Comparison of ENCODE assay signal across 8 cellular contexts in the genomic region with DNA sequence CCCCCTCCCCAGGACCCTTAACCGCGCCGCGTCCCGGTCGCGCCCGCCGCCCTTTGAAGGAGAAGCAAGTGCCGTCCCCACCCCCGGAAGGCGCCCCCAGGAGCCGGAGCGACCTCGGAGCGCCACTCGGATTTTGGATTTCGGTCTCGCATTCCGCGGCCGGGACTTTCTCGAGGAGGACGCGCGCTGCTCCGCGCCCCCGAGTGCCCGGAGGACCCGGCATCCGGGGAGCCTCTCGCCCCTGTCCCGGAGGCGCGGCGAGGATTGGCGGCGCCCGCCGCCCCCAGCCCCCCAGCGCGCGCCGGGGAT. TPM values are rescaled to one million over a fixed set of nuclear protein-coding genes. Genes with fewer than 3 reads are reported as not detected.
DNase-seq lines count a peak whose midpoint lies in the region; ATAC-seq and TF ChIP-seq lines count a peak whose summit lies in the region.

No MANE protein-coding gene starts in this region.

- ATAC-seq in heart left ventricle (no peak), Right ventricle myocardium superior (ENCODE audit: poor library complexity) (no peak), body of pancreas (no peak), memory B cell (ENCODE audit: low read depth) (no peak), upper lobe of right lung (no peak), GM18907 (IDR thresholded peaks at IDR 0.05; ENCODE audit: unreplicated experiment) (no peak), GM19035 (IDR thresholded peaks at IDR 0.05; ENCODE audit: unreplicated experiment) (no peak)

- H3K9me3 ChIP-seq in heart left ventricle: no peaks in the 10 kb centered on the region
- H3K9me3 ChIP-seq in body of pancreas: no peaks in the 10 kb centered on the region
- H3K9me3 ChIP-seq in upper lobe of right lung: no peaks in the 10 kb centered on the region

- TF ChIP-seq POLR2A in heart left ventricle (IDR thresholded peaks at IDR 0.05) (peak in 1 of 2 donors; percentile 9), body of pancreas (IDR thresholded peaks at IDR 0.05) (no peak)

- 0 to 1% (median 1%) methylated on average over 9 to 45 of the region's 45 CpGs for WGBS in heart left ventricle, 4 donors
- 1% methylated on average over 41 of the region's 45 CpGs; no CpG with 5 or more reads in 1 of the 2 donors for WGBS in body of pancreas, 2 donors

- DNase-seq in heart left ventricle: no peak
- no peak for DNase-seq in Right ventricle myocardium superior
- DNase-seq in body of pancreas: no peak
- no peak for DNase-seq in memory B cell (ENCODE audit: low spot score in 2 of 2)
- DNase-seq in upper lobe of right lung: no peak
- DNase-seq in SIG-M5 treated with dmso at 0.1 percent for 504 hours (lab: John Stamatoyannopoulos, UW; ENCODE audit: unreplicated experiment): no peak

- no peaks in the 10 kb centered on the region for H3K9me3 Mint-ChIP-seq in memory B cell

- H3K27ac Mint-ChIP-seq in memory B cell: peak overlapping the region; percentile 78

- H3K4me3 ChIP-seq in heart left ventricle (peak overlapping the region; percentile 63 to 97 (median 84)), body of pancreas (peak overlapping the region; percentile 78 to 93), upper lobe of right lung (peak overlapping the region; percentile 81)

- H3K27me3 Mint-ChIP-seq in memory B cell: no peaks in the 10 kb centered on the region

- H3K36me3 ChIP-seq in heart left ventricle (peaks cover 3 to 34% (median 27%) of the 10 kb centered on the region in 9 donors), body of pancreas (replicated peaks in 1 of 2; ENCODE audit: insufficient read depth in 1 of 2, low read depth in 2 of 2) (peaks cover 6 to 11% of the 10 kb centered on the region in 2 donors), upper lobe of right lung (peaks cover 18% of the 10 kb centered on the region)

- intact Hi-C loops in heart left ventricle (cut with DNase I): loop anchor here in 3 of 10 donors (1.0 to 10.0 kb wide), 3 partner anchors 16 to 453 kb away; partner anchors contain the start of genes ARID3A (in 1 of the 3) and PTBP1 (in 1 of the 3)
- intact Hi-C loops in Right ventricle myocardium superior (cut with DNase I): no loop called here
- intact Hi-C loops in body of pancreas (cut with DNase I): no loop called here
- intact Hi-C loops in upper lobe of right lung (cut with DNase I): no loop called here

- H3K4me1 ChIP-seq in heart left ventricle (peaks cover 19 to 75% (median 57%) of the 10 kb centered on the region in 12 donors), body of pancreas (peaks cover 70% of the 10 kb centered on the region), upper lobe of right lung (peaks cover 36% of the 10 kb centered on the region)

- TF ChIP-seq CTCF in heart left ventricle (IDR thresholded peaks at IDR 0.05) (no peak), body of pancreas (IDR thresholded peaks at IDR 0.05) (no peak), upper lobe of right lung (IDR thresholded peaks at IDR 0.05) (no peak)

- H3K4me3 Mint-ChIP-seq in memory B cell: peak overlapping the region; percentile 82

- peak overlapping the region; percentile 96 to 100 (median 100) for H3K27ac ChIP-seq in heart left ventricle
- peak overlapping the region; percentile 97 to 100 (median 100) for H3K27ac ChIP-seq in body of pancreas
- peak overlapping the region; percentile 95 for H3K27ac ChIP-seq in upper lobe of right lung

- H3K4me1 Mint-ChIP-seq in memory B cell: peaks cover 9% of the 10 kb centered on the region

- peaks cover 8% of the 10 kb centered on the region for H3K36me3 Mint-ChIP-seq in memory B cell

- H3K27me3 ChIP-seq in heart left ventricle (no peaks in the 10 kb centered on the region), body of pancreas (no peaks in the 10 kb centered on the region), upper lobe of right lung (no peaks in the 10 kb centered on the region)

RNA-seq across cellular contexts. Expression of gene MIDN, which starts 1.6 kb away (rescaled TPM):
- total RNA-seq in heart left ventricle (100 to 1,000 TPM in 1 of 9 donors, 10 to 100 TPM in 8; 25.8 to 115 (median 60.5) TPM), Right ventricle myocardium superior (54.1 TPM), body of pancreas (10 to 100 TPM; 36.3 to 43.5 TPM), upper lobe of right lung (135 TPM)
- 10 to 100 TPM; 31.5 to 33.6 TPM for polyA plus RNA-seq in heart left ventricle

RNA-seq across cellular contexts. Expression of gene ATP5F1D, which starts 8.4 kb away (rescaled TPM):
- 100 to 1,000 TPM; 201 to 584 (median 450) TPM for total RNA-seq in heart left ventricle
- 1,000 to 10,000 TPM in 1 of 2 donors, 100 to 1,000 TPM in 1; 459 to 1,034 TPM for polyA plus RNA-seq in heart left ventricle
- total RNA-seq in Right ventricle myocardium superior: 692 TPM
- total RNA-seq in body of pancreas: 100 to 1,000 TPM; 156 to 157 TPM
- 126 TPM for total RNA-seq in upper lobe of right lung

RNA-seq across cellular contexts. Expression of gene CBARP, which starts 12.1 kb away (rescaled TPM):
- total RNA-seq in heart left ventricle: 1 to 10 TPM in 6 of 9 donors, under 1 TPM in 3; 0.60 to 2.2 (median 1.8) TPM
- 1 to 10 TPM; 1.0 to 1.6 TPM for polyA plus RNA-seq in heart left ventricle
- total RNA-seq in Right ventricle myocardium superior: 1.1 TPM
- total RNA-seq in body of pancreas: under 1 TPM; 0.33 to 0.78 TPM
- total RNA-seq in upper lobe of right lung: 1.0 TPM

RNA-seq across cellular contexts. Expression of gene CIRBP, which starts 19.2 kb away (rescaled TPM):
- total RNA-seq in heart left ventricle: 100 to 1,000 TPM; 149 to 425 (median 269) TPM
- polyA plus RNA-seq in heart left ventricle: 100 to 1,000 TPM; 217 to 282 TPM
- 219 TPM for total RNA-seq in Right ventricle myocardium superior
- 100 to 1,000 TPM; 582 to 630 TPM for total RNA-seq in body of pancreas
- 322 TPM for total RNA-seq in upper lobe of right lung

RNA-seq across cellular contexts. Expression of gene FAM174C, which starts 25.4 kb away (rescaled TPM):
- total RNA-seq in heart left ventricle: 10 to 100 TPM; 11.6 to 46.7 (median 18.7) TPM
- polyA plus RNA-seq in heart left ventricle: 10 to 100 TPM; 23.8 to 56.4 TPM
- total RNA-seq in Right ventricle myocardium superior: 12.4 TPM
- total RNA-seq in body of pancreas: 10 to 100 TPM; 48.0 to 63.9 TPM
- 41.4 TPM for total RNA-seq in upper lobe of right lung
